1 cellular context compared by ENCODE assay signal in the genomic region with DNA sequence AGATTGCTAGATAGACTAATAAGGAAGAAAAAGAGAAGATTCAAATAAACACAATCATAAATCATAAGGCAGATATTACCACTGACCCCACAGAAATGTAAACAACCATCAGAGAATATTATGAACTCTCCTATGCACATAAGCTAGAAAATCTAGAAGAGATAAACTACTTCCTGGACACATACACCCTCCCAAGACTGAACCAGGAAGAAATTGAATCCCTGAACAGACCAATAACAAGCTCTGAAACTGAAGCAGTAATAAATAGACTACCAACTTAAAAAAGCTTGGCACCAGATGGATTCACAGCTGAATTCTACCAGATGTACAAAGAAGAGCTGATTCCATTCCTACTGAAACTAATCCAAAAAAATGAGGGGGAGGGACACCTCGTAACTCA.
TF ChIP-seq lines count a peak whose summit lies in the region.

No MANE protein-coding gene starts in this region.

TF ChIP-seq in K562, 482 proteins besides CTCF, POLR2A, EP300 and RAD21:
- TF ChIP-seq NR2C1 (IDR thresholded peaks at IDR 0.05): peak; percentile 46; the same call in 1 of the 2 replicates
- no peak; the same call in 1 of the 2 replicates for TF ChIP-seq NR2C1 (tag; IDR thresholded peaks at IDR 0.05)
- peak; percentile 61 for TF ChIP-seq GABPA (tag; conservative IDR thresholded peaks at IDR 0.05; ENCODE audit: low read depth)
- TF ChIP-seq RBM25 (IDR thresholded peaks at IDR 0.05; ENCODE audit: low read depth, low read length, severe bottlenecking): no peak
- TF ChIP-seq TARDBP (IDR thresholded peaks at IDR 0.05): no peak
- no peak for TF ChIP-seq SRF (CRISPR knock-in tag; IDR thresholded peaks at IDR 0.05)
- TF ChIP-seq NR2C2 (CRISPR knock-in tag; IDR thresholded peaks at IDR 0.05): no peak
- peak; percentile 61; the same call in 1 of the 2 replicates for TF ChIP-seq NR2C2 (tag; IDR thresholded peaks at IDR 0.05)
